ENCODE assay signal across 11 cellular contexts in the genomic region with DNA sequence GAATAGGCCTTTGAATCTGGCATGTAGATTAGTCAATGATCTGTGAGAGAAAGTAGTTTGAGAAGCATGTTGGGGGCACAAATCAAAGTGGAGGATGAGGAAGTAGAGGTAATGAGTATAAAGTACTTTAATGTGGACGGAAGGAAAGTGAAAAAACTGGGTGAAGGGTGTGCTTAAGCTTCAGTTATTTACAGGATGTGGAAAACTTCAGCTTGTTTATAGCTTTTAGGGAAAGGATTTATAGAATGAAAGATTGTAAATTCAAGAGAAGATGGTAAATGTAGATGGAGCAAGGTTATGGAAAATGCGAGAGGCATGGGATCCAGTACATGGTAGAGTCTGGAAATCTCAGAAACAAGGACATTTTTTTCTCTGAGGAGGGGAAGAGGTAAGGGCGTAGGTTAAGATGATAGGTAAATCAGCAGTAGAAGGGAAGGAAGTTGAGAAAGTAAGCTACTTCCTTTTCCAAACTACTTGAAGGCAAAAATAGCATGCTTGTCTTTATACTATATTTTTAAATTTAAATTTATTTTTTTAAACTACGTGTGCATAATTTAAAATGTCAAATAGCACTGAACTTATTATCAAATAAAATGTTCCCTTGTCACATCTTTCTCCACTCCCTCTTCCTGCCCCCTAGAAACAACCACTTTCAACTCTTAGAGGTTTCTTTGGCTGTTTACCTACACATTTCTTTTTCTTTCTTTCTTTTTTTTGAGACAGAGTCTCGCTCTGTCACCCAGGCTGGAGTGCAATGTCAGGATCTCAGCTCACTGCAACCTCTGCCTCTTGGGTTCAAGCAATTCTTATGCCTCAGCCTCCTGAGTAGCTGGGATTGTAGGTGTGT. TPM values are rescaled to one million over a fixed set of nuclear protein-coding genes. Genes with fewer than 3 reads are reported as not detected.
DNase-seq lines count a peak whose midpoint lies in the region; ATAC-seq and TF ChIP-seq lines count a peak whose summit lies in the region.
"Had no signal": no experiment of that assay in that cellular context is flagged by ENCODE, and none has a peak within 500 bp of the region (broad histone marks: within the 10 kb centered on the region; RNA-seq: fewer than 3 reads in every experiment).

No MANE protein-coding gene starts in this region.

- H3K27me3 ChIP-seq in Peyer's patch, result no peaks in the 10 kb centered on the region

- peak; percentile 38 for ATAC-seq in activated CD8-positive, alpha-beta memory T cell treated with anti-CD3 and anti-CD28 coated beads, Interleukin-2, amount 10 ng/mL, durations not matched to agents 7 days and 5 days
- peak; percentile 33 for ATAC-seq in stimulated activated naive CD8-positive, alpha-beta T cell treated with anti-CD3 and anti-CD28 coated beads, Interleukin-15, Interleukin-2, amounts not matched to agents 100 U/mL and 50 U/mL, for 24 hours
- ATAC-seq in GM21515 (IDR thresholded peaks at IDR 0.05; ENCODE audit: unreplicated experiment) (no peak), GM21717 (IDR thresholded peaks at IDR 0.05; ENCODE audit: unreplicated experiment) (no peak)

- TF ChIP-seq CTCF in Peyer's patch (IDR thresholded peaks at IDR 0.05) (no peak), fibroblast of villous mesenchyme (IDR thresholded peaks at IDR 0.05; ENCODE audit: insufficient read depth, low read depth, low read length) (no peak)

- no peaks in the 10 kb centered on the region for H3K9me3 Mint-ChIP-seq in activated CD8-positive, alpha-beta memory T cell treated with anti-CD3 and anti-CD28 coated beads, Interleukin-2, amount 10 ng/mL, durations not matched to agents 7 days and 5 days (ENCODE audit: low read depth)

- TF ChIP-seq POLR2A in Peyer's patch (IDR thresholded peaks at IDR 0.05), result no peak

- H3K27me3 Mint-ChIP-seq in activated CD8-positive, alpha-beta memory T cell treated with anti-CD3 and anti-CD28 coated beads, Interleukin-2, amount 10 ng/mL, durations not matched to agents 7 days and 5 days, result no peaks in the 10 kb centered on the region

- H3K36me3 ChIP-seq in Peyer's patch, result no peaks in the 10 kb centered on the region

- no peak overlapping the region for H3K4me3 ChIP-seq in Peyer's patch
- peak overlapping the region; percentile 5 for H3K4me3 ChIP-seq in fibroblast of villous mesenchyme (ENCODE audit: low read depth, low read length)

- H3K27ac Mint-ChIP-seq in activated CD8-positive, alpha-beta memory T cell treated with anti-CD3 and anti-CD28 coated beads, Interleukin-2, amount 10 ng/mL, durations not matched to agents 7 days and 5 days, result peak overlapping the region; percentile 79

- H3K4me3 Mint-ChIP-seq in activated CD8-positive, alpha-beta memory T cell treated with anti-CD3 and anti-CD28 coated beads, Interleukin-2, amount 10 ng/mL, durations not matched to agents 7 days and 5 days, result peak overlapping the region; percentile 45

- no peaks in the 10 kb centered on the region for H3K9me3 ChIP-seq in Peyer's patch

- peaks cover 0 to 25% (median 5%) of the 10 kb centered on the region in 4 donors for H3K4me1 ChIP-seq in Peyer's patch

- CTCF ChIA-PET in activated CD8-positive, alpha-beta memory T cell treated with anti-CD3 and anti-CD28 coated beads, Interleukin-2, amount 10 ng/mL, durations not matched to agents 7 days and 5 days (lab: Charles Lee), result interaction anchor here (0.9 to 2.2 kb wide), 2 partner anchors 9 to 13 kb away, joined by 3 to 6 read pairs; no protein-coding TSS in a partner anchor

- H3K4me1 Mint-ChIP-seq in activated CD8-positive, alpha-beta memory T cell treated with anti-CD3 and anti-CD28 coated beads, Interleukin-2, amount 10 ng/mL, durations not matched to agents 7 days and 5 days, result peaks cover 44% of the 10 kb centered on the region

- peak overlapping the region; percentile 24 to 73 (median 48) for H3K27ac ChIP-seq in Peyer's patch

- H3K36me3 Mint-ChIP-seq in activated CD8-positive, alpha-beta memory T cell treated with anti-CD3 and anti-CD28 coated beads, Interleukin-2, amount 10 ng/mL, durations not matched to agents 7 days and 5 days, result peaks cover 1% of the 10 kb centered on the region

- no peak for DNase-seq in activated CD8-positive, alpha-beta memory T cell treated with anti-CD3 and anti-CD28 coated beads, Interleukin-2, amount 10 ng/mL, durations not matched to agents 7 days and 5 days
- no peak for DNase-seq in activated CD8-positive, alpha-beta memory T cell treated with anti-CD3 and anti-CD28 coated beads for 24 hours
- DNase-seq in Peyer's patch (no peak), fibroblast of villous mesenchyme (ENCODE audit: low read depth) (peak; percentile 58), dedifferentiated amniotic fluid mesenchymal stem cell (ENCODE audit: extremely low spot score) (no peak)
- no peak for DNase-seq in stimulated activated naive CD8-positive, alpha-beta T cell treated with anti-CD3 and anti-CD28 coated beads, Interleukin-15, Interleukin-2, amounts not matched to agents 100 U/mL and 50 U/mL, for 24 hours
- DNase-seq: ACHN; nucleus accumbens; stimulated activated CD4-positive, alpha-beta T cell treated with anti-CD3 and anti-CD28 coated beads, Interleukin-4, amount 100 ng/mL, for 24 hours had no signal

RNA-seq across cellular contexts. Expression of a gene that starts 8.5 kb away (rescaled TPM):
- 1 to 10 TPM; 3.7 to 3.8 TPM for total RNA-seq in activated CD8-positive, alpha-beta memory T cell treated with anti-CD3 and anti-CD28 coated beads, Interleukin-2, amount 10 ng/mL, durations not matched to agents 7 days and 5 days
- total RNA-seq in Peyer's patch (10 to 100 TPM; 10.5 to 37.1 (median 21.0) TPM), fibroblast of villous mesenchyme (1.6 and 1.7 TPM in 2 replicates)

Comparison
In these comparisons a context has a peak if more than half of its experiments do, and no peak if none do; other contexts are left out.
1. ATAC-seq: peak in activated CD8-positive, alpha-beta memory T cell treated with anti-CD3 and anti-CD28 coated beads, Interleukin-2, amount 10 ng/mL, durations not matched to agents 7 days and 5 days (single experiment) and stimulated activated naive CD8-positive, alpha-beta T cell treated with anti-CD3 and anti-CD28 coated beads, Interleukin-15, Interleukin-2, amounts not matched to agents 100 U/mL and 50 U/mL, for 24 hours (single experiment); none in GM21515 (single experiment) and GM21717 (single experiment).